In genomic region chr14:74469548-74470518, GRCh38 we compare ENCODE assay signal across 14 cellular contexts. TPM values are rescaled to one million over a fixed set of nuclear protein-coding genes. Genes with fewer than 3 reads are reported as not detected.
"Had no signal": no experiment of that assay in that cellular context is flagged by ENCODE, and none has a peak within 500 bp of the region (broad histone marks: within the 10 kb centered on the region; RNA-seq: fewer than 3 reads in every experiment).

No MANE protein-coding gene starts in this region.

- H3K4me2 ChIP-seq: SK-N-SH had no signal

- H3K4me3 ChIP-seq: lung, transverse colon had no signal

- H3K27ac ChIP-seq: transverse colon, VCaP had no signal

- H3K27me3 ChIP-seq: transverse colon had no signal

- H3K9ac ChIP-seq: SK-N-SH had no signal

- DNase-seq: activated CD4-positive, alpha-beta T cell treated with anti-CD3 and anti-CD28 coated beads for 48 hours; activated naive CD4-positive, alpha-beta T cell; central memory CD4-positive, alpha-beta T cell; cortex of kidney; effector memory CD4-positive, alpha-beta T cell; left cardiac atrium; nephron progenitor cell; SK-N-SH; stimulated activated CD4-positive, alpha-beta T cell treated with anti-CD3 and anti-CD28 coated beads, Interleukin-15, amount 100 ng/mL, for 24 hours; stimulated activated CD4-positive, alpha-beta T cell treated with anti-CD3 and anti-CD28 coated beads, Interleukin-4, amount 100 ng/mL, for 24 hours; T-helper 1 cell; transverse colon had no signal

- H3K9me3 ChIP-seq: SK-N-SH, transverse colon had no signal

- H3K4me1 ChIP-seq: transverse colon had no signal

RNA-seq across cellular contexts. Expression of gene SYNDIG1L, which starts 43.8 kb away (rescaled TPM):
- polyA plus RNA-seq: SK-N-SH had no signal
